Comparison of ENCODE assay signal across 10 cellular contexts in genomic region chr17:75086496-75087181, GRCh38. TPM values are rescaled to one million over a fixed set of nuclear protein-coding genes. Genes with fewer than 3 reads are reported as not detected.
DNase-seq lines count a peak whose midpoint lies in the region; ATAC-seq and TF ChIP-seq lines count a peak whose summit lies in the region.
"Had no signal": no experiment of that assay in that cellular context is flagged by ENCODE, and none has a peak within 500 bp of the region (broad histone marks: within the 10 kb centered on the region; RNA-seq: fewer than 3 reads in every experiment).

No MANE protein-coding gene starts in this region.

- H3K4me3 ChIP-seq in GM23338 (peak overlapping the region; percentile 91), Peyer's patch (no peak overlapping the region), fibroblast of villous mesenchyme (ENCODE audit: low read depth, low read length) (peak overlapping the region; percentile 70)

- H3K36me3 Mint-ChIP-seq in GM23338 (ENCODE audit: low read depth): no peaks in the 10 kb centered on the region; the same call in 2 of the 3 replicates
- no peaks in the 10 kb centered on the region for H3K36me3 Mint-ChIP-seq in osteocyte (ENCODE audit: unreplicated experiment)

- H4K20me1 ChIP-seq in GM23338 (replicated peaks; ENCODE audit: insufficient read depth): no peaks in the 10 kb centered on the region

- H3K27ac ChIP-seq in GM23338 (ENCODE audit: low read depth): peak overlapping the region; percentile 98
- H3K27ac ChIP-seq in Peyer's patch: peak overlapping the region in 3 of 4 donors; percentile 83 to 100 (median 95)

- peaks cover 29% of the 10 kb centered on the region for H3F3A ChIP-seq in GM23338 (replicated peaks; ENCODE audit: low read depth)

- H3K4me1 ChIP-seq in GM23338 (ENCODE audit: insufficient read depth) (peaks cover 50% of the 10 kb centered on the region), Peyer's patch (peaks cover 0 to 51% (median 10%) of the 10 kb centered on the region in 4 donors)

- H3K36me3 ChIP-seq in GM23338 (ENCODE audit: insufficient read depth) (no peaks in the 10 kb centered on the region), Peyer's patch (no peaks in the 10 kb centered on the region)
- H3K36me3 ChIP-seq: ascending aorta had no signal

- H3K9me2 ChIP-seq in GM23338 (ENCODE audit: insufficient read depth): no peaks in the 10 kb centered on the region

- H3K9me3 Mint-ChIP-seq in GM23338: no peaks in the 10 kb centered on the region
- H3K9me3 Mint-ChIP-seq in osteocyte (ENCODE audit: unreplicated experiment): no peaks in the 10 kb centered on the region

- H3K27me3 ChIP-seq in GM23338 (ENCODE audit: insufficient read depth): no peaks in the 10 kb centered on the region
- no peaks in the 10 kb centered on the region for H3K27me3 ChIP-seq in Peyer's patch
- H3K27me3 ChIP-seq: ascending aorta had no signal

- peak in 1 of 2 donors; percentile 40 for TF ChIP-seq POLR2A in Peyer's patch (IDR thresholded peaks at IDR 0.05)

- ATAC-seq in GM23338 (no peak), GM19023 (IDR thresholded peaks at IDR 0.05; ENCODE audit: unreplicated experiment) (no peak), HG02610 (IDR thresholded peaks at IDR 0.05; ENCODE audit: unreplicated experiment) (no peak)

- H3K4me3 Mint-ChIP-seq in GM23338: peak overlapping the region; percentile 75
- H3K4me3 Mint-ChIP-seq in osteocyte (ENCODE audit: unreplicated experiment): peak overlapping the region; percentile 20

- peak overlapping the region; percentile 96 for H3K4me2 ChIP-seq in GM23338

- H3K27ac Mint-ChIP-seq in GM23338: peak overlapping the region; percentile 79
- peak overlapping the region; percentile 65 for H3K27ac Mint-ChIP-seq in osteocyte (ENCODE audit: unreplicated experiment)

- no peak for DNase-seq in GM23338 (ENCODE audit: low spot score)
- peak in 2 of 3 donors; percentile 65 to 72 for DNase-seq in Peyer's patch
- no peak for DNase-seq in fibroblast of villous mesenchyme (ENCODE audit: low read depth)
- DNase-seq in osteocyte (ENCODE audit: extremely low spot score, unreplicated experiment): no peak
- no peak for DNase-seq in RKO (ENCODE audit: low spot score)
- no peak for DNase-seq in NCI-H1694 treated with DMSO at 0.1 percent for 48 hours (lab: John Stamatoyannopoulos, UW)
- DNase-seq: NCI-H1092 treated with DMSO at 0.1 percent for 48 hours had no signal

- H3K27me3 Mint-ChIP-seq in GM23338 (ENCODE audit: insufficient read depth, low read depth, poor library complexity) (peaks cover 27% of the 10 kb centered on the region), osteocyte (ENCODE audit: unreplicated experiment) (no peaks in the 10 kb centered on the region)

- H3K79me2 ChIP-seq in GM23338 (replicated peaks; ENCODE audit: insufficient read depth): peaks cover under 1% of the 10 kb centered on the region

- H3K9me3 ChIP-seq in Peyer's patch: no peaks in the 10 kb centered on the region
- H3K9me3 ChIP-seq: ascending aorta had no signal

- TF ChIP-seq CTCF in GM23338 (conservative IDR thresholded peaks at IDR 0.05; ENCODE audit: low read depth in 2 of 2): peak in 1 of 2 experiments; percentile 40; a peak in 2 of 4 replicates
- no peak for TF ChIP-seq CTCF in Peyer's patch (IDR thresholded peaks at IDR 0.05)
- TF ChIP-seq CTCF in fibroblast of villous mesenchyme (IDR thresholded peaks at IDR 0.05; ENCODE audit: insufficient read depth, low read depth, low read length): no peak
- TF ChIP-seq CTCF in osteocyte (IDR thresholded peaks at IDR 0.05): no peak

- H3K4me1 Mint-ChIP-seq in GM23338 (peaks cover 52% of the 10 kb centered on the region), osteocyte (ENCODE audit: unreplicated experiment) (peaks cover 79% of the 10 kb centered on the region)

- H2AFZ ChIP-seq in GM23338: no peak overlapping the region

TF ChIP-seq in GM23338, 12 proteins besides CTCF, POLR2A, EP300 and RAD21 (continues in another document):
- TF ChIP-seq CREB1 (CRISPR knock-in tag; IDR thresholded peaks at IDR 0.05; ENCODE audit: low read depth) (no peak), REST (IDR thresholded peaks at IDR 0.05; ENCODE audit: unreplicated experiment) (no peak), ZNF114 (CRISPR knock-in tag; IDR thresholded peaks at IDR 0.05) (no peak), JUNB (IDR thresholded peaks at IDR 0.05; ENCODE audit: unreplicated experiment) (no peak), STAT1 (IDR thresholded peaks at IDR 0.05; ENCODE audit: unreplicated experiment) (no peak), ETS1 (IDR thresholded peaks at IDR 0.05) (no peak)

RNA-seq across cellular contexts. Expression of gene SLC16A5, which starts 1.1 kb away (rescaled TPM):
- total RNA-seq in GM23338 (2014; rRNA removed; shearing (Covaris generic)): 30.1 and 40.0 TPM in 2 replicates
- 5.0 and 7.3 TPM in 2 replicates for polyA plus RNA-seq in GM23338 (2016; fragmentation: Nextera tagmentation; extraction: Ambion mirVana)
- total RNA-seq in Peyer's patch (100 to 1,000 TPM in 3 of 4 donors, 10 to 100 TPM in 1; 47.9 to 211 (median 147) TPM), fibroblast of villous mesenchyme (5.6 and 6.4 TPM in 2 replicates), osteocyte (7.0 and 7.6 TPM in 2 replicates)

RNA-seq across cellular contexts. Expression of gene ARMC7, which starts 23.1 kb away (rescaled TPM):
- 4.5 and 5.6 TPM in 2 replicates for total RNA-seq in GM23338 (2014; rRNA removed; shearing (Covaris generic))
- 6.3 and 8.4 TPM in 2 replicates for polyA plus RNA-seq in GM23338 (2016; fragmentation: Nextera tagmentation; extraction: Ambion mirVana)
- 10 to 100 TPM in 3 of 4 donors, 1 to 10 TPM in 1; 4.1 to 27.0 (median 24.1) TPM for total RNA-seq in Peyer's patch
- total RNA-seq in fibroblast of villous mesenchyme: 2.6 and 3.0 TPM in 2 replicates
- total RNA-seq in osteocyte: 12.8 and 13.6 TPM in 2 replicates

RNA-seq across cellular contexts. Expression of gene KCTD2, which starts 39.6 kb away (rescaled TPM):
- total RNA-seq in GM23338 (2014; rRNA removed; shearing (Covaris generic)): 24.3 and 30.0 TPM in 2 replicates
- 7.4 and 8.1 TPM in 2 replicates for polyA plus RNA-seq in GM23338 (2016; fragmentation: Nextera tagmentation; extraction: Ambion mirVana)
- total RNA-seq in Peyer's patch (10 to 100 TPM; 14.9 to 23.5 (median 20.4) TPM), fibroblast of villous mesenchyme (16.4 and 22.5 TPM in 2 replicates), osteocyte (22.3 and 23.7 TPM in 2 replicates)

RNA-seq across cellular contexts. Expression of gene ATP5PD, which starts 39.9 kb away (rescaled TPM):
- total RNA-seq in GM23338 (2014; rRNA removed; shearing (Covaris generic)): 240 and 244 TPM in 2 replicates
- 1,144 and 1,234 TPM in 2 replicates for polyA plus RNA-seq in GM23338 (2016; fragmentation: Nextera tagmentation; extraction: Ambion mirVana)
- total RNA-seq in Peyer's patch (100 to 1,000 TPM; 202 to 302 (median 247) TPM), fibroblast of villous mesenchyme (275 and 323 TPM in 2 replicates), osteocyte (195 and 212 TPM in 2 replicates)

RNA-seq across cellular contexts. Expression of gene NT5C, which starts 44.9 kb away (rescaled TPM):
- total RNA-seq in GM23338 (2014; rRNA removed; shearing (Covaris generic)): 91.7 and 122 TPM in 2 replicates
- polyA plus RNA-seq in GM23338 (2016; fragmentation: Nextera tagmentation; extraction: Ambion mirVana): 120 and 134 TPM in 2 replicates
- total RNA-seq in Peyer's patch (100 to 1,000 TPM; 151 to 176 (median 156) TPM), fibroblast of villous mesenchyme (40.2 and 98.2 TPM in 2 replicates), osteocyte (45.6 and 48.2 TPM in 2 replicates)

Comparison
In these comparisons a context has a peak if more than half of its experiments do, and no peak if none do; other contexts are left out.
1. DNase-seq: peak in Peyer's patch (2 of 3); none in GM23338 (single experiment), fibroblast of villous mesenchyme (single experiment), osteocyte (single experiment), RKO (single experiment) and NCI-H1694 treated with DMSO at 0.1 percent for 48 hours (single experiment).
2. H3K4me3 ChIP-seq: peak in GM23338 (single experiment) and fibroblast of villous mesenchyme (single experiment); none in Peyer's patch (0 of 4).